Comparison of ENCODE assay signal across 22 cellular contexts in genomic region chr6:78845567-78845966, GRCh38.
"Had no signal": no experiment of that assay in that cellular context is flagged by ENCODE, and none has a peak within 500 bp of the region (broad histone marks: within the 10 kb centered on the region; RNA-seq: fewer than 3 reads in every experiment).

No MANE protein-coding gene starts in this region.

- H3K9me3 Mint-ChIP-seq: effector memory CD8-positive, alpha-beta T cell; endodermal cell had no signal

- H3K27me3 ChIP-seq: esophagus squamous epithelium, gastrocnemius medialis, heart right ventricle, left lung had no signal

- H3K9me3 ChIP-seq: esophagus squamous epithelium, gastrocnemius medialis, left lung, lower lobe of right lung, mucosa of descending colon had no signal

- H3K4me3 ChIP-seq: coronary artery, esophagus squamous epithelium, gastrocnemius medialis, heart right ventricle, left lung, lower lobe of right lung, mucosa of descending colon had no signal

- ATAC-seq: effector memory CD8-positive, alpha-beta T cell; esophagus mucosa; gastrocnemius medialis; heart right ventricle; left cardiac atrium; left lung; left ventricle myocardium superior; lower lobe of right lung; mucosa of descending colon had no signal

- H3K27me3 Mint-ChIP-seq: effector memory CD8-positive, alpha-beta T cell had no signal

- H3K36me3 ChIP-seq: esophagus squamous epithelium, gastrocnemius medialis, left lung, lower lobe of right lung had no signal

- DNase-seq: dermis blood vessel endothelial cell; effector CD8-positive, alpha-beta T cell; effector memory CD8-positive, alpha-beta T cell; endodermal cell; erythroblast; esophagus squamous epithelium; foreskin fibroblast; gastrocnemius medialis; glutamatergic neuron; head of caudate nucleus; heart right ventricle; hippocampal formation; left cardiac atrium; left lung; left ventricle myocardium superior; lower lobe of right lung; mesenchymal stem cell; mucosa of descending colon had no signal

- H3K27ac Mint-ChIP-seq: effector memory CD8-positive, alpha-beta T cell; endodermal cell; mesothelial cell of epicardium had no signal

- H3K4me1 ChIP-seq: esophagus squamous epithelium, gastrocnemius medialis, heart right ventricle, lower lobe of right lung had no signal

- H3K27ac ChIP-seq: coronary artery, epithelial cell of prostate, esophagus squamous epithelium, gastrocnemius medialis, heart right ventricle, left lung, lower lobe of right lung had no signal

- H3K4me3 Mint-ChIP-seq: effector memory CD8-positive, alpha-beta T cell; endodermal cell; mesothelial cell of epicardium had no signal
